Comparison of ENCODE assay signal across 14 cellular contexts in the genomic region with DNA sequence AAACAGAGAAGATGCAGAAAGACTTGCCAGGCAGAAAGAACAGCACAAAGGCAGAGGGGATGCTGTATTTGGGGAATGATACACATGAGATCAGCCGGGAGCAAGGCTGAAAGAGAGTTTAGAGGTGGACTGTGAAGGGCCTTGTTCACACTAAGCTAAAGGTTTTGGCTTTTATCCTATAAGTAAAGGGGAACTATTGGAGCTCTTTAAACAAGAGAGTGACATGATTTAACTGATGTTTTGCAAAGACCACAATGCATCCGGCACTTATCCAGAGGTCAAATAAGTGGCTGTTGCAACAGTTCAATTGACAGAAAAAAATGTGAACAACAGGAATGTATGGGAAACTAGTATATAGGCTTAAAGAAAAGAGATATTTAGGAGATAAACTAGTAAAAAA.
DNase-seq lines count a peak whose midpoint lies in the region; ATAC-seq and TF ChIP-seq lines count a peak whose summit lies in the region.
"Had no signal": no experiment of that assay in that cellular context is flagged by ENCODE, and none has a peak within 500 bp of the region (broad histone marks: within the 10 kb centered on the region; RNA-seq: fewer than 3 reads in every experiment).

No MANE protein-coding gene starts in this region.

- H2BK120ac ChIP-seq in mesenchymal stem cell (ENCODE audit: low read depth, low read length), result no peak overlapping the region

- peak overlapping the region; percentile 67 to 70 for H2BK12ac ChIP-seq in mesenchymal stem cell (ENCODE audit: low read length in 2 of 2)

- DNase-seq in AML-193 (lab: John Stamatoyannopoulos, UW) (peak; percentile 76 to 84), MG63 (peak; percentile 6), ascending aorta (ENCODE audit: low spot score in 2 of 2) (no peak), mesenchymal stem cell (peak; percentile 80), AG20443 (ENCODE audit: low spot score) (no peak), vagina (ENCODE audit: extremely low spot score in 2 of 2) (no peak), activated T-cell treated with anti-CD3 and anti-CD28 coated beads for 4 hours (no peak)
- DNase-seq: CD4-positive, CD25-positive, alpha-beta regulatory T cell; dorsolateral prefrontal cortex; head of caudate nucleus; left ventricle myocardium superior; stimulated activated CD4-positive, alpha-beta T cell treated with anti-CD3 and anti-CD28 coated beads, Interleukin-15, amount 100 ng/mL, for 24 hours had no signal

- H3K9ac ChIP-seq in mesenchymal stem cell (ENCODE audit: low read length), result peak overlapping the region; percentile 62

- no peak overlapping the region for H3K4ac ChIP-seq in mesenchymal stem cell (ENCODE audit: low read depth in 1 of 2, low read length in 2 of 2)

- H4K91ac ChIP-seq in mesenchymal stem cell (ENCODE audit: low read length), result no peak overlapping the region

- peak overlapping the region; percentile 88 for H2AK5ac ChIP-seq in mesenchymal stem cell (ENCODE audit: low read length, severe bottlenecking)

- H3K27me3 ChIP-seq in MG63, result no peaks in the 10 kb centered on the region
- H3K27me3 ChIP-seq in ascending aorta, result no peaks in the 10 kb centered on the region
- H3K27me3 ChIP-seq in mesenchymal stem cell (ENCODE audit: control insufficient read depth in 1 of 2, insufficient read depth in 1 of 2, low read length in 2 of 2), result no peaks in the 10 kb centered on the region
- H3K27me3 ChIP-seq in vagina, result no peaks in the 10 kb centered on the region
- H3K27me3 ChIP-seq: dorsolateral prefrontal cortex had no signal

- H3K9me3 ChIP-seq in MG63, result no peaks in the 10 kb centered on the region
- no peaks in the 10 kb centered on the region for H3K9me3 ChIP-seq in ascending aorta
- no peaks in the 10 kb centered on the region for H3K9me3 ChIP-seq in mesenchymal stem cell (ENCODE audit: control insufficient read depth, low read length)
- no peaks in the 10 kb centered on the region for H3K9me3 ChIP-seq in vagina
- H3K9me3 ChIP-seq: neutrophil had no signal

- H3K4me2 ChIP-seq in mesenchymal stem cell (ENCODE audit: low read length, poor library complexity, severe bottlenecking), result no peak overlapping the region

- H2BK15ac ChIP-seq in mesenchymal stem cell (ENCODE audit: low read depth, poor library complexity, severe bottlenecking), result no peak overlapping the region

- no peak overlapping the region for H4K8ac ChIP-seq in mesenchymal stem cell (ENCODE audit: low read length)

- peak overlapping the region; percentile 53 to 60 for H3K27ac ChIP-seq in ascending aorta
- peak overlapping the region; percentile 95 for H3K27ac ChIP-seq in mesenchymal stem cell (ENCODE audit: low read length, poor library complexity, severe bottlenecking)
- H3K27ac ChIP-seq in vagina, result no peak overlapping the region
- H3K27ac ChIP-seq: neutrophil had no signal

- peak overlapping the region in 1 of 2 experiments; percentile 24 for H3K18ac ChIP-seq in mesenchymal stem cell (ENCODE audit: low read depth in 1 of 2, low read length in 2 of 2)

- H2AFZ ChIP-seq in mesenchymal stem cell (ENCODE audit: low read depth, low read length), result no peak overlapping the region

- no peak overlapping the region for H3K23ac ChIP-seq in mesenchymal stem cell (ENCODE audit: low read length in 2 of 2)

- no peak for TF ChIP-seq POLR2A in vagina (IDR thresholded peaks at IDR 0.05)

- intact Hi-C loops in ascending aorta (cut with DNase I), result loop anchor here (2.0 kb wide), 1 partner anchor 43 kb away; no protein-coding TSS in a partner anchor
- intact Hi-C loops in vagina (cut with DNase I), result no loop called here

- H3K4me1 ChIP-seq in ascending aorta (peaks cover 6 to 23% of the 10 kb centered on the region in 2 donors), mesenchymal stem cell (ENCODE audit: control insufficient read depth, insufficient read depth, low read depth, low read length) (peaks cover 15% of the 10 kb centered on the region), vagina (peaks cover 20% of the 10 kb centered on the region)

- H3K4me3 ChIP-seq in MG63 (no peak overlapping the region), ascending aorta (no peak overlapping the region), mesenchymal stem cell (ENCODE audit: insufficient read depth in 1 of 2, low read depth in 1 of 2, low read length in 2 of 2) (no peak overlapping the region), vagina (no peak overlapping the region)
- H3K4me3 ChIP-seq: dorsolateral prefrontal cortex had no signal

- 0% methylated on average over 2 of the region's 2 CpGs for WGBS in mesenchymal stem cell

- peaks cover 2% of the 10 kb centered on the region for H3K79me1 ChIP-seq in mesenchymal stem cell (replicated peaks; ENCODE audit: low read length, poor library complexity, severe bottlenecking)

- TF ChIP-seq CTCF in ascending aorta (IDR thresholded peaks at IDR 0.05) (no peak), vagina (IDR thresholded peaks at IDR 0.05) (no peak)

- peak overlapping the region; percentile 90 for H2BK5ac ChIP-seq in mesenchymal stem cell (ENCODE audit: low read depth, low read length, poor library complexity, severe bottlenecking)

- no peaks in the 10 kb centered on the region for H3K36me3 ChIP-seq in MG63
- H3K36me3 ChIP-seq in ascending aorta, result no peaks in the 10 kb centered on the region
- no peaks in the 10 kb centered on the region for H3K36me3 ChIP-seq in mesenchymal stem cell (ENCODE audit: control insufficient read depth in 1 of 2, insufficient read depth in 2 of 2, low read depth in 1 of 2, low read length in 2 of 2)
- no peaks in the 10 kb centered on the region for H3K36me3 ChIP-seq in vagina
- H3K36me3 ChIP-seq: neutrophil had no signal

- no peak for ATAC-seq in GM18858 (IDR thresholded peaks at IDR 0.05; ENCODE audit: unreplicated experiment)

- H3K14ac ChIP-seq in mesenchymal stem cell (ENCODE audit: low read length in 2 of 2), result no peak overlapping the region

Comparison
In these comparisons a context has a peak if more than half of its experiments do, and no peak if none do; other contexts are left out.
1. DNase-seq: peak in AML-193 (2 of 2), MG63 (single experiment) and mesenchymal stem cell (single experiment); none in ascending aorta (0 of 2), AG20443 (single experiment), vagina (0 of 2) and activated T-cell treated with anti-CD3 and anti-CD28 coated beads for 4 hours (single experiment).